In genomic region chr3:177193706-177194268, GRCh38 we compare ENCODE assay signal across 9 cellular contexts. TPM values are rescaled to one million over a fixed set of nuclear protein-coding genes. Genes with fewer than 3 reads are reported as not detected.
DNase-seq lines count a peak whose midpoint lies in the region; ATAC-seq and TF ChIP-seq lines count a peak whose summit lies in the region.
"Had no signal": no experiment of that assay in that cellular context is flagged by ENCODE, and none has a peak within 500 bp of the region (broad histone marks: within the 10 kb centered on the region; RNA-seq: fewer than 3 reads in every experiment).

No MANE protein-coding gene starts in this region.

- peaks cover 57% of the 10 kb centered on the region for H3K4me1 Mint-ChIP-seq in activated T-cell treated with anti-CD3 and anti-CD28 coated beads, Interleukin-2, amount 50 U/mL, for 24 hours (ENCODE audit: low read depth)
- H3K4me1 Mint-ChIP-seq in activated B cell treated with CpG ODN at 0.5 μM for 24 hours: peaks cover 64% of the 10 kb centered on the region

- peak overlapping the region; percentile 96 for H3K27ac Mint-ChIP-seq in activated T-cell treated with anti-CD3 and anti-CD28 coated beads, Interleukin-2, amount 50 U/mL, for 24 hours
- H3K27ac Mint-ChIP-seq in activated B cell treated with CpG ODN at 0.5 μM for 24 hours: peak overlapping the region; percentile 97

- intact Hi-C loops in activated B cell treated with CpG ODN at 0.5 μM for 24 hours (cut with micrococcal nuclease): loop anchor here (2.0 to 10.0 kb wide), 2 partner anchors 15 to 1191 kb away; no protein-coding TSS in a partner anchor

- H3K9me3 ChIP-seq in hepatocyte (ENCODE audit: low read depth) (no peaks in the 10 kb centered on the region), suprapubic skin (no peaks in the 10 kb centered on the region)

- no peaks in the 10 kb centered on the region for H3K27me3 ChIP-seq in hepatocyte
- no peaks in the 10 kb centered on the region for H3K27me3 ChIP-seq in suprapubic skin

- ATAC-seq in activated B cell treated with CpG ODN at 0.5 μM for 24 hours (ENCODE audit: low read depth) (no peak), HG02678 (IDR thresholded peaks at IDR 0.05; ENCODE audit: unreplicated experiment) (no peak)

- no peak for TF ChIP-seq EP300 in suprapubic skin (IDR thresholded peaks at IDR 0.05)

- no peaks in the 10 kb centered on the region for H3K36me3 ChIP-seq in hepatocyte (replicated peaks; ENCODE audit: insufficient read depth, low read depth)
- no peaks in the 10 kb centered on the region for H3K36me3 ChIP-seq in suprapubic skin

- H3K79me2 ChIP-seq in hepatocyte: peaks cover 81% of the 10 kb centered on the region

- no peak for TF ChIP-seq POLR2A in suprapubic skin (IDR thresholded peaks at IDR 0.05)

- H3K4me2 ChIP-seq in hepatocyte: peak overlapping the region; percentile 79

- DNase-seq in activated T-cell treated with anti-CD3 and anti-CD28 coated beads, Interleukin-2, amount 50 U/mL, for 24 hours: no peak
- DNase-seq in activated T-cell treated with anti-CD3 and anti-CD28 coated beads for 4 hours (no peak), activated B cell treated with CpG ODN at 0.5 μM for 24 hours (no peak), hepatocyte (ENCODE audit: low spot score) (no peak), suprapubic skin (ENCODE audit: low spot score in 2 of 2) (no peak), HPDE6-E6E7 (ENCODE audit: extremely low spot score) (no peak), NCI-H2171 treated with DMSO at 0.1 percent for 48 hours (lab: John Stamatoyannopoulos, UW) (no peak)
- DNase-seq: foreskin melanocyte had no signal

- peaks cover 56% of the 10 kb centered on the region for H3K36me3 Mint-ChIP-seq in activated T-cell treated with anti-CD3 and anti-CD28 coated beads, Interleukin-2, amount 50 U/mL, for 24 hours (ENCODE audit: low read depth)
- peaks cover 32% of the 10 kb centered on the region for H3K36me3 Mint-ChIP-seq in activated B cell treated with CpG ODN at 0.5 μM for 24 hours (ENCODE audit: low read depth)

- H3K9me3 Mint-ChIP-seq in activated T-cell treated with anti-CD3 and anti-CD28 coated beads, Interleukin-2, amount 50 U/mL, for 24 hours: no peaks in the 10 kb centered on the region
- H3K9me3 Mint-ChIP-seq in activated B cell treated with CpG ODN at 0.5 μM for 24 hours: no peaks in the 10 kb centered on the region

- no peaks in the 10 kb centered on the region for H3K9me2 ChIP-seq in hepatocyte (replicated peaks; ENCODE audit: insufficient read depth)

- peak overlapping the region; percentile 97 for H3K4me3 Mint-ChIP-seq in activated T-cell treated with anti-CD3 and anti-CD28 coated beads, Interleukin-2, amount 50 U/mL, for 24 hours
- peak overlapping the region; percentile 97 for H3K4me3 Mint-ChIP-seq in activated B cell treated with CpG ODN at 0.5 μM for 24 hours

- H3K4me1 ChIP-seq in hepatocyte (ENCODE audit: insufficient read depth) (peaks cover 13% of the 10 kb centered on the region), suprapubic skin (peaks cover 44% of the 10 kb centered on the region)

- H3K27me3 Mint-ChIP-seq in activated T-cell treated with anti-CD3 and anti-CD28 coated beads, Interleukin-2, amount 50 U/mL, for 24 hours: no peaks in the 10 kb centered on the region
- H3K27me3 Mint-ChIP-seq in activated B cell treated with CpG ODN at 0.5 μM for 24 hours: no peaks in the 10 kb centered on the region

- CTCF ChIA-PET in activated B cell treated with CpG ODN at 0.5 μM for 24 hours (lab: Charles Lee): interaction anchor here (1.1 kb wide), 1 partner anchor 166 kb away, joined by 3 read pairs; no protein-coding TSS in a partner anchor

- POLR2A ChIA-PET in activated B cell treated with CpG ODN at 0.5 μM for 24 hours (lab: Charles Lee): interaction anchor here (0.7 to 7.0 kb wide), 3 partner anchors 14 to 166 kb away, joined by 3 to 247 read pairs (median 6); no protein-coding TSS in a partner anchor

- peaks cover 61% of the 10 kb centered on the region for H4K20me1 ChIP-seq in hepatocyte (ENCODE audit: insufficient read depth, poor library complexity, severe bottlenecking)

- 47% methylated on average over 8 of the region's 8 CpGs for WGBS in hepatocyte (ENCODE audit: low lambda C conversion rate, missing lambda C conversion rate)
- 61% methylated on average over 8 of the region's 8 CpGs for WGBS in suprapubic skin

- H3K27ac ChIP-seq in hepatocyte (peak overlapping the region; percentile 100), suprapubic skin (peak overlapping the region; percentile 99)

- H3K4me3 ChIP-seq in hepatocyte (peak overlapping the region; percentile 100), suprapubic skin (no peak overlapping the region)

- TF ChIP-seq CTCF in activated B cell treated with CpG ODN at 0.5 μM for 24 hours (IDR thresholded peaks at IDR 0.05) (no peak), hepatocyte (IDR thresholded peaks at IDR 0.05; ENCODE audit: poor library complexity) (no peak), suprapubic skin (IDR thresholded peaks at IDR 0.05) (no peak)

- H2AFZ ChIP-seq in hepatocyte: no peak overlapping the region

RNA-seq across cellular contexts. Expression of gene TBL1XR1, which starts 3.5 kb away (rescaled TPM):
- 312 and 372 TPM in 2 replicates for total RNA-seq in activated B cell treated with CpG ODN at 0.5 μM for 24 hours
- total RNA-seq in hepatocyte: 122 and 165 TPM in 2 replicates
- 30.2 and 30.4 TPM in 2 replicates for polyA plus RNA-seq in hepatocyte
- total RNA-seq in suprapubic skin: 10 to 100 TPM; 56.0 to 90.8 (median 75.6) TPM
